ENCODE assay signal across 8 cellular contexts in genomic region chr9:69173891-69174644, GRCh38. TPM values are rescaled to one million over a fixed set of nuclear protein-coding genes. Genes with fewer than 3 reads are reported as not detected.
DNase-seq lines count a peak whose midpoint lies in the region; ATAC-seq and TF ChIP-seq lines count a peak whose summit lies in the region.

TSS of gene TJP2 (plus strand) at chr9:69174277. CDS start at chr9:69174373, 96 bp downstream.

- WGBS in endodermal cell (ENCODE audit: insufficient coverage in 1 of 2, insufficient read length in 1 of 2), 2 experiments: 0% methylated on average over 60 to 95 of the region's 95 CpGs

- DNase-seq in GM12864 (ENCODE audit: low read depth): no peak
- DNase-seq in Kasumi-1 (lab: John Stamatoyannopoulos, UW): peak; percentile 46 to 48
- peak; percentile 67 for DNase-seq in activated CD4-positive, alpha-beta memory T cell treated with anti-CD3 and anti-CD28 coated beads for 36 hours
- peak; percentile 88 for DNase-seq in endodermal cell
- peak; percentile 11 to 30 for DNase-seq in memory B cell (ENCODE audit: low spot score in 2 of 2)
- DNase-seq in NK-92 treated with Interleukin-12 subunit alpha and Interleukin-12 subunit beta, amount 100 ng/mL, for 24 hours (lab: John Stamatoyannopoulos, UW): no peak

- H3K4me1 Mint-ChIP-seq in activated CD4-positive, alpha-beta memory T cell treated with anti-CD3 and anti-CD28 coated beads for 36 hours (ENCODE audit: low read depth): peaks cover 56% of the 10 kb centered on the region
- H3K4me1 Mint-ChIP-seq in endodermal cell (peaks cover 44% of the 10 kb centered on the region), memory B cell (peaks cover 26% of the 10 kb centered on the region)
- H3K4me1 Mint-ChIP-seq in stimulated activated memory B cell treated with anti-CD40 and anti-IgM and Interleukin-4, amounts not matched to agents 10 μg/mL and 1 μg/mL and 100 μg/mL, for 72 hours: peaks cover 33% of the 10 kb centered on the region

- H3K9ac ChIP-seq in endodermal cell (ENCODE audit: extremely low read depth, low read length, poor library complexity, severe bottlenecking): peak within 1 kb of the TSS; percentile 44

- H3K36me3 ChIP-seq in endodermal cell (ENCODE audit: control insufficient read depth, insufficient read depth, low read length): no peaks in the 10 kb centered on the region

- intact Hi-C loops in activated CD4-positive, alpha-beta memory T cell treated with anti-CD3 and anti-CD28 coated beads for 36 hours (cut with micrococcal nuclease): loop anchor here (5.0 to 10.0 kb wide), 2 partner anchors 1083 to 1391 kb away; partner anchors contain the start of gene SMC5

- H3K27ac Mint-ChIP-seq in activated CD4-positive, alpha-beta memory T cell treated with anti-CD3 and anti-CD28 coated beads for 36 hours: peak within 1 kb of the TSS; percentile 71
- peak within 1 kb of the TSS; percentile 41 for H3K27ac Mint-ChIP-seq in endodermal cell
- no peak within 1 kb of the TSS for H3K27ac Mint-ChIP-seq in memory B cell
- peak within 1 kb of the TSS; percentile 95 for H3K27ac Mint-ChIP-seq in stimulated activated memory B cell treated with anti-CD40 and anti-IgM and Interleukin-4, amounts not matched to agents 10 μg/mL and 1 μg/mL and 100 μg/mL, for 72 hours

- H3K4me3 ChIP-seq in GM12864 (ENCODE audit: low read depth, low read length): peak within 1 kb of the TSS; percentile 75
- peak within 1 kb of the TSS; percentile 84 for H3K4me3 ChIP-seq in endodermal cell (ENCODE audit: low read length)

- H3K9me3 Mint-ChIP-seq in activated CD4-positive, alpha-beta memory T cell treated with anti-CD3 and anti-CD28 coated beads for 36 hours: no peaks in the 10 kb centered on the region
- H3K9me3 Mint-ChIP-seq in endodermal cell (no peaks in the 10 kb centered on the region), memory B cell (no peaks in the 10 kb centered on the region)
- H3K9me3 Mint-ChIP-seq in stimulated activated memory B cell treated with anti-CD40 and anti-IgM and Interleukin-4, amounts not matched to agents 10 μg/mL and 1 μg/mL and 100 μg/mL, for 72 hours: no peaks in the 10 kb centered on the region

- CTCF ChIA-PET in activated CD4-positive, alpha-beta memory T cell treated with anti-CD3 and anti-CD28 coated beads for 36 hours (lab: Charles Lee): interaction anchor here (2.6 kb wide), 1 partner anchor 18 kb away, joined by 11 read pairs; no protein-coding TSS in a partner anchor

- H3K27me3 Mint-ChIP-seq in activated CD4-positive, alpha-beta memory T cell treated with anti-CD3 and anti-CD28 coated beads for 36 hours: peaks cover 36% of the 10 kb centered on the region
- H3K27me3 Mint-ChIP-seq in endodermal cell (ENCODE audit: insufficient read depth) (peaks cover 23% of the 10 kb centered on the region), memory B cell (peaks cover 26% of the 10 kb centered on the region)
- H3K27me3 Mint-ChIP-seq in stimulated activated memory B cell treated with anti-CD40 and anti-IgM and Interleukin-4, amounts not matched to agents 10 μg/mL and 1 μg/mL and 100 μg/mL, for 72 hours: peaks cover 29% of the 10 kb centered on the region

- POLR2A ChIA-PET in activated CD4-positive, alpha-beta memory T cell treated with anti-CD3 and anti-CD28 coated beads for 36 hours (lab: Charles Lee): interaction anchor here (0.6 to 1.4 kb wide), 2 partner anchors 52 to 610 kb away, joined by 3 to 4 read pairs; no protein-coding TSS in a partner anchor

- peak; percentile 36 for ATAC-seq in GM21786 (IDR thresholded peaks at IDR 0.05; ENCODE audit: unreplicated experiment)
- peak; percentile 31 for ATAC-seq in memory B cell (ENCODE audit: low read depth)
- ATAC-seq in stimulated activated memory B cell treated with anti-CD40 and anti-IgM and Interleukin-4, amounts not matched to agents 10 μg/mL and 1 μg/mL and 100 μg/mL, for 72 hours: peak; percentile 52

- H3K27ac ChIP-seq in endodermal cell (ENCODE audit: low read depth, low read length): no peak within 1 kb of the TSS

- H3K9me3 ChIP-seq in endodermal cell (ENCODE audit: control insufficient read depth, low read length): no peaks in the 10 kb centered on the region

- H3K4me3 Mint-ChIP-seq in activated CD4-positive, alpha-beta memory T cell treated with anti-CD3 and anti-CD28 coated beads for 36 hours: peak within 1 kb of the TSS; percentile 82
- H3K4me3 Mint-ChIP-seq in endodermal cell (peak within 1 kb of the TSS; percentile 71), memory B cell (peak within 1 kb of the TSS; percentile 81)
- peak within 1 kb of the TSS; percentile 91 for H3K4me3 Mint-ChIP-seq in stimulated activated memory B cell treated with anti-CD40 and anti-IgM and Interleukin-4, amounts not matched to agents 10 μg/mL and 1 μg/mL and 100 μg/mL, for 72 hours

- peaks cover 20% of the 10 kb centered on the region for H3K27me3 ChIP-seq in endodermal cell (ENCODE audit: control insufficient read depth, insufficient read depth, low read length, poor library complexity, severe bottlenecking)

- H3K4me1 ChIP-seq in endodermal cell (ENCODE audit: control insufficient read depth, insufficient read depth, low read length): peaks cover 13% of the 10 kb centered on the region

- TF ChIP-seq CTCF in GM12864 (IDR thresholded peaks at IDR 0.05; ENCODE audit: low read depth, low read length, missing control alignments): no peak
- no peak for TF ChIP-seq CTCF in endodermal cell (conservative IDR thresholded peaks at IDR 0.05)

- no peaks in the 10 kb centered on the region for H3K36me3 Mint-ChIP-seq in activated CD4-positive, alpha-beta memory T cell treated with anti-CD3 and anti-CD28 coated beads for 36 hours
- H3K36me3 Mint-ChIP-seq in endodermal cell (ENCODE audit: low read depth) (no peaks in the 10 kb centered on the region), memory B cell (no peaks in the 10 kb centered on the region)
- no peaks in the 10 kb centered on the region for H3K36me3 Mint-ChIP-seq in stimulated activated memory B cell treated with anti-CD40 and anti-IgM and Interleukin-4, amounts not matched to agents 10 μg/mL and 1 μg/mL and 100 μg/mL, for 72 hours

RNA-seq across cellular contexts. Expression of gene TJP2, which starts in this region (rescaled TPM):
- total RNA-seq in activated CD4-positive, alpha-beta memory T cell treated with anti-CD3 and anti-CD28 coated beads for 36 hours: 10 to 100 TPM; 12.9 to 15.3 TPM
- 10 to 100 TPM; 45.1 to 53.0 TPM for total RNA-seq in endodermal cell
- polyA plus RNA-seq in endodermal cell (2013, experiment 1 of 2): 25.6 TPM
- 21.9 TPM for polyA plus RNA-seq in endodermal cell (2013, experiment 2 of 2)

Comparison
In these comparisons a context has a peak if more than half of its experiments do, and no peak if none do; other contexts are left out.
1. DNase-seq: peak in Kasumi-1 (2 of 2), activated CD4-positive, alpha-beta memory T cell treated with anti-CD3 and anti-CD28 coated beads for 36 hours (single experiment), endodermal cell (single experiment) and memory B cell (2 of 2); none in GM12864 (single experiment) and NK-92 treated with Interleukin-12 subunit alpha and Interleukin-12 subunit beta, amount 100 ng/mL, for 24 hours (single experiment).
2. Peak in every context shown above with its lines, with median percentiles within 50 percentile points of each other: ATAC-seq and H3K4me3 Mint-ChIP-seq.